6 cellular contexts compared by ENCODE assay signal in genomic region chr11:65569164-65569972, GRCh38.
A peak's percentile ranks its signal among the peaks of the same experiment; 100 is the strongest.
DNase-seq lines count a peak whose midpoint lies in the region; ATAC-seq lines count a peak whose summit lies in the region.

No MANE protein-coding gene starts in this region.

- no peak for DNase-seq in T-helper 1 cell
- no peak for DNase-seq in activated naive CD8-positive, alpha-beta T cell treated with anti-CD3 and anti-CD28 coated beads, Interleukin-2, amount 50 U/mL, for 24 hours
- DNase-seq in NCI-H446 (lab: John Stamatoyannopoulos, UW) = no peak

- peaks cover 0 to 3% of the 10 kb centered on the region in 2 donors for H3K36me3 ChIP-seq in mucosa of rectum (ENCODE audit: control insufficient read depth in 2 of 2, insufficient read depth in 2 of 2, low read length in 2 of 2)

- H3K9me3 ChIP-seq in mucosa of rectum (ENCODE audit: control insufficient read depth in 2 of 2, low read length in 2 of 2) = no peaks in the 10 kb centered on the region

- H3K27ac Mint-ChIP-seq in T-helper 1 cell treated with Interleukin-12 subunit alpha and Interleukin-12 subunit beta and Interleukin-4 antibody, amounts not matched to agents 30 μg/mL and 1 μg/mL, for 36 hours = peak overlapping the region; percentile 100
- H3K27ac Mint-ChIP-seq in activated naive CD8-positive, alpha-beta T cell treated with anti-CD3 and anti-CD28 coated beads, Interleukin-2, amount 50 U/mL, for 24 hours = peak overlapping the region; percentile 93

- peak overlapping the region; percentile 98 to 99 for H3K27ac ChIP-seq in mucosa of rectum (ENCODE audit: low read depth in 2 of 2, low read length in 2 of 2)

- ATAC-seq in activated naive CD8-positive, alpha-beta T cell treated with anti-CD3 and anti-CD28 coated beads, Interleukin-2, amount 50 U/mL, for 24 hours = peak; percentile 8
- no peak for ATAC-seq in HG03521 (IDR thresholded peaks at IDR 0.05; ENCODE audit: unreplicated experiment)

- H3K4me3 ChIP-seq in mucosa of rectum (ENCODE audit: low read length in 2 of 2) = peak overlapping the region; percentile 90 to 95

- peaks cover 22% of the 10 kb centered on the region for H3K36me3 Mint-ChIP-seq in T-helper 1 cell treated with Interleukin-12 subunit alpha and Interleukin-12 subunit beta and Interleukin-4 antibody, amounts not matched to agents 30 μg/mL and 1 μg/mL, for 36 hours (ENCODE audit: low read depth)
- H3K36me3 Mint-ChIP-seq in activated naive CD8-positive, alpha-beta T cell treated with anti-CD3 and anti-CD28 coated beads, Interleukin-2, amount 50 U/mL, for 24 hours (ENCODE audit: low read depth) = peaks cover 20% of the 10 kb centered on the region

- H3K27me3 Mint-ChIP-seq in T-helper 1 cell treated with Interleukin-12 subunit alpha and Interleukin-12 subunit beta and Interleukin-4 antibody, amounts not matched to agents 30 μg/mL and 1 μg/mL, for 36 hours (ENCODE audit: low read depth) = no peaks in the 10 kb centered on the region
- no peaks in the 10 kb centered on the region for H3K27me3 Mint-ChIP-seq in activated naive CD8-positive, alpha-beta T cell treated with anti-CD3 and anti-CD28 coated beads, Interleukin-2, amount 50 U/mL, for 24 hours

- H3K9me3 Mint-ChIP-seq in T-helper 1 cell treated with Interleukin-12 subunit alpha and Interleukin-12 subunit beta and Interleukin-4 antibody, amounts not matched to agents 30 μg/mL and 1 μg/mL, for 36 hours = no peaks in the 10 kb centered on the region
- H3K9me3 Mint-ChIP-seq in activated naive CD8-positive, alpha-beta T cell treated with anti-CD3 and anti-CD28 coated beads, Interleukin-2, amount 50 U/mL, for 24 hours = no peaks in the 10 kb centered on the region

- H3K4me1 ChIP-seq in mucosa of rectum (ENCODE audit: control insufficient read depth in 2 of 2, insufficient read depth in 2 of 2, low read length in 2 of 2) = peaks cover 37 to 46% of the 10 kb centered on the region in 2 donors

- H3K4me3 Mint-ChIP-seq in T-helper 1 cell treated with Interleukin-12 subunit alpha and Interleukin-12 subunit beta and Interleukin-4 antibody, amounts not matched to agents 30 μg/mL and 1 μg/mL, for 36 hours = peak overlapping the region; percentile 99
- H3K4me3 Mint-ChIP-seq in activated naive CD8-positive, alpha-beta T cell treated with anti-CD3 and anti-CD28 coated beads, Interleukin-2, amount 50 U/mL, for 24 hours = peak overlapping the region; percentile 99

- peaks cover 62% of the 10 kb centered on the region for H3K4me1 Mint-ChIP-seq in T-helper 1 cell treated with Interleukin-12 subunit alpha and Interleukin-12 subunit beta and Interleukin-4 antibody, amounts not matched to agents 30 μg/mL and 1 μg/mL, for 36 hours (ENCODE audit: low read depth)
- H3K4me1 Mint-ChIP-seq in activated naive CD8-positive, alpha-beta T cell treated with anti-CD3 and anti-CD28 coated beads, Interleukin-2, amount 50 U/mL, for 24 hours = peaks cover 68% of the 10 kb centered on the region

- H3K27me3 ChIP-seq in mucosa of rectum (ENCODE audit: control insufficient read depth in 2 of 2, insufficient read depth in 2 of 2, low read length in 2 of 2) = no peaks in the 10 kb centered on the region

- H3K9ac ChIP-seq in mucosa of rectum (ENCODE audit: low read depth in 1 of 2, low read length in 2 of 2) = peak overlapping the region; percentile 83 to 92
